ENCODE assay signal across 28 cellular contexts in the genomic region with DNA sequence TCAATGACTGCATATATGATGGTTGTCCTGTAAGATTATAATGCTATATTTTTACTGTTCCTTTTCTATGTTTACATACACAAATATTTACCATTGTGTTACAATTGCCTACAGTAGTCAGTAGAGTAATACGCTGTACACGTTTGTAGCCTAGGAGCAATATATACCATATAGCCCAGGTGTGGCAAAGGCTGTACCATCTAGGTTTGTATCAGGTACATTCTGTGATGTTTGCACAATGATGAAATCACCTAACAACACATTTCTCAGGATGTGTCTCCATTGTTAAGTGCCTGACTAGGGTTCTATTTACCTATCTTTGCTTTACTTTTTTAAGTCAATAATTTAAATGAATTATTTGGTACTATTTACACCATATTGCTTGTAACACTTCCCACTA. TPM values are rescaled to one million over a fixed set of nuclear protein-coding genes. Genes with fewer than 3 reads are reported as not detected.
DNase-seq lines count a peak whose midpoint lies in the region; ATAC-seq, FAIRE-seq and TF ChIP-seq lines count a peak whose summit lies in the region.
"Had no signal": no experiment of that assay in that cellular context is flagged by ENCODE, and none has a peak within 500 bp of the region (broad histone marks: within the 10 kb centered on the region; RNA-seq: fewer than 3 reads in every experiment).

No MANE protein-coding gene starts in this region.

- POLR2A ChIA-PET in A549 (lab: Yijun Ruan, JAX): no interaction called here

- no peak overlapping the region for H2AFZ ChIP-seq in GM23338
- H2AFZ ChIP-seq: PC-9 had no signal

- H3K9me2 ChIP-seq in GM23338 (ENCODE audit: insufficient read depth): peaks cover 6% of the 10 kb centered on the region; the same call in 1 of the 2 replicates

- no peaks in the 10 kb centered on the region for H3K36me3 Mint-ChIP-seq in GM23338 (ENCODE audit: low read depth)

- H3K4me2 ChIP-seq in A549 (no peak overlapping the region), GM23338 (peak overlapping the region; percentile 63)
- H3K4me2 ChIP-seq: BLaER1, PC-9 had no signal

- H3K4me3 ChIP-seq in A549 (no peak overlapping the region), GM23338 (no peak overlapping the region), pancreas (no peak overlapping the region)
- H3K4me3 ChIP-seq: BLaER1, PC-9, SJCRH30 had no signal

- FAIRE-seq in A549 (lab: Jason Lieb, UNC) (peak; percentile 59), colon (lab: Jason Lieb, UNC) (peak; percentile 80), pancreas (lab: Jason Lieb, UNC) (peak; percentile 17)
- FAIRE-seq: GM12892, GM18507 had no signal

- no peak for TF ChIP-seq EP300 in A549 (IDR thresholded peaks at IDR 0.05)

- ATAC-seq in A549: no peak
- ATAC-seq in GM23338: no peak
- ATAC-seq in pancreas: no peak
- ATAC-seq in GM18505 (IDR thresholded peaks at IDR 0.05; ENCODE audit: unreplicated experiment): no peak
- ATAC-seq: HCT116, Right ventricle myocardium inferior, SK-N-SH treated with all-trans-retinoic acid at 6 μM for 48 hours had no signal

- TF ChIP-seq POLR2A in A549 (IDR thresholded peaks at IDR 0.05; ENCODE audit: low read length): no peak
- TF ChIP-seq POLR2A in GM18505 (IDR thresholded peaks at IDR 0.05; ENCODE audit: borderline replicate concordance, extremely low read depth, insufficient read depth, insufficient read length): no peak

- no peak for TF ChIP-seq CTCF in A549 (IDR thresholded peaks at IDR 0.05)
- no peak for TF ChIP-seq CTCF in GM23338 (conservative IDR thresholded peaks at IDR 0.05; ENCODE audit: low read depth in 2 of 2)
- no peak for TF ChIP-seq CTCF in pancreas (IDR thresholded peaks at IDR 0.05)

- H3K27ac ChIP-seq in A549 (no peak overlapping the region), GM23338 (ENCODE audit: low read depth) (0 out of 2 replicates have a peak overlapping the region, but pooled peaks have one; percentile 13), pancreas (no peak overlapping the region)
- H3K27ac ChIP-seq: BLaER1, PC-9, SJCRH30 had no signal

- no peaks in the 10 kb centered on the region for H3K36me3 ChIP-seq in GM23338 (ENCODE audit: insufficient read depth)
- H3K36me3 ChIP-seq in pancreas: no peaks in the 10 kb centered on the region
- H3K36me3 ChIP-seq: BLaER1, SJCRH30 had no signal

- peaks cover 2% of the 10 kb centered on the region for H3K27me3 Mint-ChIP-seq in GM23338 (ENCODE audit: insufficient read depth, low read depth, poor library complexity)

- no peak overlapping the region for H3K4me3 Mint-ChIP-seq in GM23338
- H3K4me3 Mint-ChIP-seq: CD4-positive, alpha-beta T cell had no signal

- H3K9me3 ChIP-seq in A549 (no peaks in the 10 kb centered on the region), pancreas (no peaks in the 10 kb centered on the region)
- H3K9me3 ChIP-seq: BLaER1, SJCRH30 had no signal

- 4% methylated on average over 2 of the region's 2 CpGs for WGBS in A549 (ENCODE audit: missing lambda C conversion rate)
- 18 to 41% methylated on average over 2 of the region's 2 CpGs for WGBS in pancreas, 2 donors

- no peak for TF ChIP-seq RAD21 in A549 (conservative IDR thresholded peaks at IDR 0.05 in 1 of 2, IDR thresholded peaks at IDR 0.05 in 1 of 2)

- no peak overlapping the region for H3K27ac Mint-ChIP-seq in GM23338
- H3K27ac Mint-ChIP-seq: CD4-positive, alpha-beta T cell had no signal

- no peaks in the 10 kb centered on the region for H3F3A ChIP-seq in GM23338 (replicated peaks; ENCODE audit: low read depth)

- H3K4me1 Mint-ChIP-seq in GM23338: peaks cover 32% of the 10 kb centered on the region

- H3K79me2 ChIP-seq in GM23338 (replicated peaks; ENCODE audit: insufficient read depth): no peaks in the 10 kb centered on the region

- H3K27me3 ChIP-seq in GM23338 (ENCODE audit: insufficient read depth) (no peaks in the 10 kb centered on the region), pancreas (no peaks in the 10 kb centered on the region)
- H3K27me3 ChIP-seq: BLaER1, SJCRH30 had no signal

- H4K20me1 ChIP-seq in GM23338 (replicated peaks; ENCODE audit: insufficient read depth): no peaks in the 10 kb centered on the region
- H4K20me1 ChIP-seq: BLaER1 had no signal

- H3K4me1 ChIP-seq in A549 (peaks cover 11% of the 10 kb centered on the region), GM23338 (ENCODE audit: insufficient read depth) (peaks cover 27% of the 10 kb centered on the region), pancreas (peaks cover 0 to 4% (median 0%) of the 10 kb centered on the region in 3 donors)

- CTCF ChIA-PET in A549 (lab: Yijun Ruan, JAX): interaction anchor here (1.3 to 1.9 kb wide), 4 partner anchors 14 to 59 kb away, joined by 4 read pairs; no protein-coding TSS in a partner anchor

- intact Hi-C loops in pancreas (cut with DNase I): no loop called here

- H3K9me3 Mint-ChIP-seq in GM23338: no peaks in the 10 kb centered on the region
- H3K9me3 Mint-ChIP-seq: CD4-positive, alpha-beta T cell had no signal

- DNase-seq in A549 (ENCODE audit: low read depth in 1 of 2, low spot score in 1 of 2) (no peak), GM23338 (ENCODE audit: low spot score) (no peak), pancreas (no peak), NCI-H1436 (lab: John Stamatoyannopoulos, UW) (no peak), activated T-cell treated with anti-CD3 and anti-CD28 coated beads for 4 hours (no peak)
- DNase-seq: 8988T; CD4-positive, alpha-beta T cell; COR-L47; DMS79 treated with DMSO at 0.1 percent for 48 hours; NCI-H1092; NCI-H1417 treated with DMSO at 0.1 percent for 48 hours; NCI-H187; NCI-H2081 treated with DMSO at 0.1 percent for 48 hours; NCI-H2171 treated with DMSO at 0.1 percent for 48 hours; NCI-H345; NCI-H510A treated with DMSO at 0.1 percent for 48 hours; NCI-H82; NK-92 treated with Interleukin-12 subunit alpha and Interleukin-12 subunit beta, amount 100 ng/mL, for 24 hours; PC-9; SJCRH30 had no signal

TF ChIP-seq in A549, 52 proteins besides CTCF, POLR2A, EP300 and RAD21 (continues in another document):
- no peak for TF ChIP-seq E2F6 (IDR thresholded peaks at IDR 0.05; ENCODE audit: borderline replicate concordance, low read depth)
- TF ChIP-seq EHMT2 (IDR thresholded peaks at IDR 0.05; ENCODE audit: low read depth): no peak
- TF ChIP-seq CBX8 (IDR thresholded peaks at IDR 0.05): no peak
- TF ChIP-seq, protein P1, sequence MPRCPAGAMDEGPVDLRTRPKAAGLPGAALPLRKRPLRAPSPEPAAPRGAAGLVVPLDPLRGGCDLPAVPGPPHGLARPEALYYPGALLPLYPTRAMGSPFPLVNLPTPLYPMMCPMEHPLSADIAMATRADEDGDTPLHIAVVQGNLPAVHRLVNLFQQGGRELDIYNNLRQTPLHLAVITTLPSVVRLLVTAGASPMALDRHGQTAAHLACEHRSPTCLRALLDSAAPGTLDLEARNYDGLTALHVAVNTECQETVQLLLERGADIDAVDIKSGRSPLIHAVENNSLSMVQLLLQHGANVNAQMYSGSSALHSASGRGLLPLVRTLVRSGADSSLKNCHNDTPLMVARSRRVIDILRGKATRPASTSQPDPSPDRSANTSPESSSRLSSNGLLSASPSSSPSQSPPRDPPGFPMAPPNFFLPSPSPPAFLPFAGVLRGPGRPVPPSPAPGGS (IDR thresholded peaks at IDR 0.05): no peak
- no peak for TF ChIP-seq PHF8 (IDR thresholded peaks at IDR 0.05; ENCODE audit: borderline replicate concordance, low read depth)

TF ChIP-seq in GM23338, 12 proteins besides CTCF, POLR2A, EP300 and RAD21 (continues in another document):
- TF ChIP-seq POLR2AphosphoS5 (IDR thresholded peaks at IDR 0.05; ENCODE audit: low read depth): no peak
- no peak for TF ChIP-seq ZNF331 (CRISPR knock-in tag; IDR thresholded peaks at IDR 0.05; ENCODE audit: low read depth)
- TF ChIP-seq EZH2phosphoT487 (IDR thresholded peaks at IDR 0.05; ENCODE audit: unreplicated experiment): no peak
- TF ChIP-seq, protein P2, sequence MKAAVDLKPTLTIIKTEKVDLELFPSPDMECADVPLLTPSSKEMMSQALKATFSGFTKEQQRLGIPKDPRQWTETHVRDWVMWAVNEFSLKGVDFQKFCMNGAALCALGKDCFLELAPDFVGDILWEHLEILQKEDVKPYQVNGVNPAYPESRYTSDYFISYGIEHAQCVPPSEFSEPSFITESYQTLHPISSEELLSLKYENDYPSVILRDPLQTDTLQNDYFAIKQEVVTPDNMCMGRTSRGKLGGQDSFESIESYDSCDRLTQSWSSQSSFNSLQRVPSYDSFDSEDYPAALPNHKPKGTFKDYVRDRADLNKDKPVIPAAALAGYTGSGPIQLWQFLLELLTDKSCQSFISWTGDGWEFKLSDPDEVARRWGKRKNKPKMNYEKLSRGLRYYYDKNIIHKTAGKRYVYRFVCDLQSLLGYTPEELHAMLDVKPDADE (IDR thresholded peaks at IDR 0.05): no peak

RNA-seq across cellular contexts. Expression of gene PRR5L, which starts 21.9 kb away (rescaled TPM):
- polyA plus RNA-seq in A549 (2011; rRNA removed): 6.9 and 9.3 TPM in 2 replicates
- polyA plus RNA-seq in A549 (2012; cell fraction: cytosol; rRNA removed): 5.0 and 5.4 TPM in 2 replicates
- polyA plus RNA-seq in A549 (2012; cell fraction: nucleus; rRNA removed): 14.6 and 18.2 TPM in 2 replicates
- 7.8 to 12.1 TPM (median 8.6 TPM) in 3 replicates for polyA plus RNA-seq in A549 (2017; fragmentation: RNase III; extraction: RNeasy Plus Mini Kit Qiagen cat#74134 plus additional on column Dnase treatment)
- 9.9 and 10.5 TPM in 2 replicates for polyA minus RNA-seq in A549 (2011; rRNA and poly(A)+ RNA removed)
- 6.6 and 8.9 TPM in 2 replicates for total RNA-seq in GM23338 (2014; rRNA removed; shearing (Covaris generic))
- 3.1 and 4.5 TPM in 2 replicates for polyA plus RNA-seq in GM23338 (2016; fragmentation: Nextera tagmentation; extraction: Ambion mirVana)
- total RNA-seq in pancreas: 1 to 10 TPM; 1.3 to 9.0 (median 2.7) TPM
- 1 to 10 TPM; 1.6 to 2.3 TPM for polyA plus RNA-seq in pancreas

RNA-seq across cellular contexts. Expression of gene COMMD9, which starts 28.8 kb away (rescaled TPM):
- polyA plus RNA-seq in A549 (2011; rRNA removed) (37.3 and 44.3 TPM in 2 replicates), A549 (2017; fragmentation: RNase III; extraction: RNeasy Plus Mini Kit Qiagen cat#74134 plus additional on column Dnase treatment) (33.5 to 36.3 TPM (median 36.0 TPM) in 3 replicates), GM23338 (2016; fragmentation: Nextera tagmentation; extraction: Ambion mirVana) (38.3 and 44.1 TPM in 2 replicates), pancreas (10 to 100 TPM; 22.5 to 37.4 TPM)
- polyA plus RNA-seq in A549 (2012; cell fraction: cytosol; rRNA removed): 54.1 and 66.7 TPM in 2 replicates
- polyA plus RNA-seq in A549 (2012; cell fraction: nucleus; rRNA removed): 29.8 and 38.9 TPM in 2 replicates
- 35.9 and 52.2 TPM in 2 replicates for polyA minus RNA-seq in A549 (2011; rRNA and poly(A)+ RNA removed)
- 19.9 and 22.4 TPM in 2 replicates for total RNA-seq in GM23338 (2014; rRNA removed; shearing (Covaris generic))
- 10 to 100 TPM; 16.5 to 47.6 (median 29.1) TPM for total RNA-seq in pancreas
